8 cellular contexts compared by ENCODE assay signal in the genomic region with DNA sequence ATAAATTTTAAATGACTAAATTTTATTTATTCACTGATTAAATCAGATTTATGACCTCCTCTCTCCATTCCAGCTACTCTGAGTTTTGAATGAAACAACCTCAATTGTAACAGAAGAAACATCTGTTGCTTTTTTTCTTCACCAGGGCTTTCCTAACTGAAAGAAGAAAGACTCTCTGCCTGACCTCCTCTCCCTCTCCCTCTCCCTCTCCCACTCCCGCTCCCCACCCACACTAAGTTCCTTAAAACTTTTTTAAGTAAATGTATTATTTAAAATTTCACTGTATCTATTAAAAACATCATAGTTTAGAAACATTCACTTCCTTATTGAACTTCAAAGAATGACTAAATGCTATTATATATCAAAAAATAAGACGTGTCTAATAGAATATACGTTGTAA.
DNase-seq lines count a peak whose midpoint lies in the region; ATAC-seq and TF ChIP-seq lines count a peak whose summit lies in the region.

No MANE protein-coding gene starts in this region.

- H2BK15ac ChIP-seq in IMR-90 (ENCODE audit: low read depth, low read length) = no peak overlapping the region

- no peak overlapping the region for H2AK5ac ChIP-seq in IMR-90 (ENCODE audit: low read depth, low read length)

- H3K4me1 ChIP-seq in CD4-positive, alpha-beta memory T cell (ENCODE audit: insufficient read depth, low read length) = peaks cover 6% of the 10 kb centered on the region
- no peaks in the 10 kb centered on the region for H3K4me1 ChIP-seq in IMR-90 (ENCODE audit: control insufficient read depth, insufficient read depth, low read length)
- no peaks in the 10 kb centered on the region for H3K4me1 ChIP-seq in naive thymus-derived CD4-positive, alpha-beta T cell (ENCODE audit: control insufficient read depth in 2 of 2, insufficient read depth in 2 of 2, low read length in 2 of 2)

- peak overlapping the region in 1 of 7 donors; percentile 70 for H3K27ac Mint-ChIP-seq in CD4-positive, alpha-beta memory T cell
- H3K27ac Mint-ChIP-seq in naive thymus-derived CD4-positive, alpha-beta T cell = peak overlapping the region in 7 of 9 donors; percentile 21 to 84 (median 55)

- no peak for ATAC-seq in IMR-90 (ENCODE audit: low read depth)
- ATAC-seq in naive thymus-derived CD4-positive, alpha-beta T cell = no peak

- no peak overlapping the region for H3K27ac ChIP-seq in CD4-positive, alpha-beta memory T cell (ENCODE audit: low read depth, low read length)
- no peak overlapping the region for H3K27ac ChIP-seq in IMR-90 (ENCODE audit: insufficient read depth, low read length)
- peak overlapping the region; percentile 57 for H3K27ac ChIP-seq in naive thymus-derived CD4-positive, alpha-beta T cell (ENCODE audit: low read depth, low read length)

- no CpG with 5 or more reads among the region's 3 CpGs for WGBS in IMR-90 (ENCODE audit: extremely low coverage in 2 of 2, insufficient read length in 1 of 2), 2 experiments

- peak overlapping the region; percentile 62 to 81 (median 78) for H3K4me3 Mint-ChIP-seq in CD4-positive, alpha-beta memory T cell
- H3K4me3 Mint-ChIP-seq in naive thymus-derived CD4-positive, alpha-beta T cell = peak overlapping the region; percentile 81 to 93 (median 86)

- H3K79me1 ChIP-seq in IMR-90 (ENCODE audit: low read depth in 1 of 2, low read length in 2 of 2) = peaks cover 0 to 6% of the 10 kb centered on the region in 2 experiments; a peak in 1 of 4 replicates

- H3K4me1 Mint-ChIP-seq in CD4-positive, alpha-beta memory T cell = peaks cover 13 to 23% (median 16%) of the 10 kb centered on the region in 4 donors
- peaks cover 14 to 49% (median 47%) of the 10 kb centered on the region in 7 donors for H3K4me1 Mint-ChIP-seq in naive thymus-derived CD4-positive, alpha-beta T cell

- no peak overlapping the region for H3K18ac ChIP-seq in IMR-90 (ENCODE audit: low read depth, low read length)

- H3K36me3 Mint-ChIP-seq in CD4-positive, alpha-beta memory T cell = peaks cover 2 to 10% of the 10 kb centered on the region in 2 donors
- H3K36me3 Mint-ChIP-seq in naive thymus-derived CD4-positive, alpha-beta T cell = peaks cover 0 to 9% (median 2%) of the 10 kb centered on the region in 5 donors

- no peaks in the 10 kb centered on the region for H3K27me3 ChIP-seq in CD4-positive, alpha-beta memory T cell (ENCODE audit: insufficient read depth, low read length)
- H3K27me3 ChIP-seq in IMR-90 (ENCODE audit: control insufficient read depth, insufficient read depth, low read length) = no peaks in the 10 kb centered on the region
- no peaks in the 10 kb centered on the region for H3K27me3 ChIP-seq in naive thymus-derived CD4-positive, alpha-beta T cell (ENCODE audit: control insufficient read depth in 2 of 2, insufficient read depth in 2 of 2, low read length in 2 of 2)

- H3K4ac ChIP-seq in IMR-90 (ENCODE audit: low read depth, low read length) = no peak overlapping the region

- H3K14ac ChIP-seq in IMR-90 (replicated peaks; ENCODE audit: low read depth, low read length) = no peak overlapping the region

- H4K91ac ChIP-seq in IMR-90 (ENCODE audit: insufficient read depth, low read depth, low read length) = no peak overlapping the region

- no peak overlapping the region for H2BK20ac ChIP-seq in IMR-90 (ENCODE audit: low read depth, low read length)

- peak overlapping the region; percentile 79 for H3K4me2 ChIP-seq in IMR-90 (ENCODE audit: low read depth, low read length)

- H4K5ac ChIP-seq in IMR-90 (ENCODE audit: low read depth, low read length) = no peak overlapping the region

- H4K8ac ChIP-seq in IMR-90 (ENCODE audit: low read depth in 2 of 2, low read length in 2 of 2) = no peak overlapping the region; a peak in 1 of 4 replicates

- dilution Hi-C loops in IMR-90 (cut with HindIII; ENCODE audit: low sequenced_read_pairs, unreplicated experiment) = no loop called here

- intact Hi-C loops in CD4-positive, alpha-beta memory T cell (cut with micrococcal nuclease) = no loop called here
- intact Hi-C loops in IMR-90 (cut with micrococcal nuclease) = no loop called here
- intact Hi-C loops in naive thymus-derived CD4-positive, alpha-beta T cell (cut with micrococcal nuclease) = loop anchor here (5.0 to 10.0 kb wide), 7 partner anchors 152 to 975 kb away; a partner anchor contains a TSS

- no peak overlapping the region for H3K23ac ChIP-seq in IMR-90 (ENCODE audit: low read depth, low read length)

- BruUV-seq in IMR-90 (replicated peaks; lab: Mats Ljungman, UMichigan) = no TSS peak

- no peaks in the 10 kb centered on the region for H3K36me3 ChIP-seq in CD4-positive, alpha-beta memory T cell (ENCODE audit: insufficient read depth, low read length)
- H3K36me3 ChIP-seq in IMR-90 (ENCODE audit: control insufficient read depth, insufficient read depth, low read length) = no peaks in the 10 kb centered on the region
- H3K36me3 ChIP-seq in naive thymus-derived CD4-positive, alpha-beta T cell (ENCODE audit: control insufficient read depth in 2 of 3, insufficient read depth in 3 of 3, low read length in 3 of 3) = no peaks in the 10 kb centered on the region

- CTCF ChIA-PET in CD4-positive, alpha-beta memory T cell (lab: Charles Lee; ENCODE audit: partially characterized antibody) = interaction anchor here (0.9 kb wide), 1 partner anchor 56 kb away, joined by 3 read pairs; no protein-coding TSS in a partner anchor
- CTCF ChIA-PET in IMR-90 (lab: Yijun Ruan, JAX) = no interaction called here
- CTCF ChIA-PET in naive thymus-derived CD4-positive, alpha-beta T cell (lab: Charles Lee) = no interaction called here

- DNase-seq in CD4-positive, alpha-beta memory T cell = no peak
- DNase-seq in IMR-90 (no peak), cardiac fibroblast (ENCODE audit: low read depth in 2 of 2) (peak in 1 of 2 donors; percentile 10), NCI-H524 treated with DMSO at 0.1 percent for 48 hours (lab: John Stamatoyannopoulos, UW) (no peak), NCI-H128 (lab: John Stamatoyannopoulos, UW; ENCODE audit: unreplicated experiment) (no peak), inferior parietal cortex (ENCODE audit: extremely low spot score) (no peak), NCI-H345 treated with DMSO at 0.1 percent for 48 hours (lab: John Stamatoyannopoulos, UW; ENCODE audit: unreplicated experiment) (no peak)
- no peak for DNase-seq in naive thymus-derived CD4-positive, alpha-beta T cell

- H2AFZ ChIP-seq in IMR-90 (replicated peaks; ENCODE audit: low read length, poor library complexity) = no peak overlapping the region

- TF ChIP-seq CTCF in IMR-90 (conservative IDR thresholded peaks at IDR 0.05; ENCODE audit: low read depth, low read length) = no peak
- no peak for TF ChIP-seq CTCF in cardiac fibroblast (IDR thresholded peaks at IDR 0.05; ENCODE audit: low read depth, low read length)

- POLR2A ChIA-PET in CD4-positive, alpha-beta memory T cell (lab: Charles Lee; ENCODE audit: partially characterized antibody) = no interaction called here
- POLR2A ChIA-PET in IMR-90 (lab: Charles Lee; ENCODE audit: unreplicated experiment) = no interaction called here
- POLR2A ChIA-PET in naive thymus-derived CD4-positive, alpha-beta T cell (lab: Charles Lee) = interaction anchor here (0.6 kb wide), 1 partner anchor 13 kb away, joined by 3 read pairs; no protein-coding TSS in a partner anchor

- in situ Hi-C loops in IMR-90 (cut with MboI; ENCODE audit: low sequenced_read_pairs) = no loop called here

- TF ChIP-seq RAD21 in IMR-90 (IDR thresholded peaks at IDR 0.05; ENCODE audit: low read length) = no peak

- H3K9me3 ChIP-seq in CD4-positive, alpha-beta memory T cell (ENCODE audit: control insufficient read depth in 1 of 2, low read length in 2 of 2) = no peaks in the 10 kb centered on the region
- H3K9me3 ChIP-seq in IMR-90 (ENCODE audit: control insufficient read depth, insufficient read depth, low read length) = no peaks in the 10 kb centered on the region
- no peaks in the 10 kb centered on the region for H3K9me3 ChIP-seq in naive thymus-derived CD4-positive, alpha-beta T cell (ENCODE audit: control insufficient read depth in 2 of 3, low read length in 3 of 3)

- no peaks in the 10 kb centered on the region for H4K20me1 ChIP-seq in IMR-90 (ENCODE audit: insufficient read depth, low read length)

- TF ChIP-seq POLR2A in IMR-90 (IDR thresholded peaks at IDR 0.05; ENCODE audit: low read depth, low read length) = no peak

- no peaks in the 10 kb centered on the region for H3K27me3 Mint-ChIP-seq in CD4-positive, alpha-beta memory T cell
- no peaks in the 10 kb centered on the region for H3K27me3 Mint-ChIP-seq in naive thymus-derived CD4-positive, alpha-beta T cell

- H3K4me3 ChIP-seq in CD4-positive, alpha-beta memory T cell (ENCODE audit: low read length in 2 of 2) = no peak overlapping the region
- no peak overlapping the region; the same call in 1 of the 2 replicates for H3K4me3 ChIP-seq in IMR-90 (ENCODE audit: insufficient read depth, low read depth, low read length)
- peak overlapping the region; percentile 45 to 58 for H3K4me3 ChIP-seq in cardiac fibroblast (replicated peaks in 1 of 2; ENCODE audit: low read depth in 2 of 2, low read length in 2 of 2)
- peak overlapping the region; percentile 42 for H3K4me3 ChIP-seq in naive thymus-derived CD4-positive, alpha-beta T cell (ENCODE audit: low read length)

- H3K9ac ChIP-seq in IMR-90 (ENCODE audit: low read depth, low read length) = no peak overlapping the region

- H2BK120ac ChIP-seq in IMR-90 (ENCODE audit: low read depth, low read length) = no peak overlapping the region

- no peak overlapping the region for H2BK5ac ChIP-seq in IMR-90 (ENCODE audit: low read depth, low read length, poor library complexity, severe bottlenecking)

- no peaks in the 10 kb centered on the region for H3K9me1 ChIP-seq in IMR-90 (ENCODE audit: insufficient read depth, low read length)

- H3K56ac ChIP-seq in IMR-90 (ENCODE audit: extremely low read depth, insufficient read depth, low read length) = no peak overlapping the region

- H3K9me3 Mint-ChIP-seq in CD4-positive, alpha-beta memory T cell = no peaks in the 10 kb centered on the region
- H3K9me3 Mint-ChIP-seq in naive thymus-derived CD4-positive, alpha-beta T cell = no peaks in the 10 kb centered on the region

- H2AK9ac ChIP-seq in IMR-90 (replicated peaks; ENCODE audit: low read depth, low read length, poor library complexity) = no peak overlapping the region

TF ChIP-seq in IMR-90, 13 proteins besides CTCF, POLR2A, EP300 and RAD21 (continues in another document):
- no peak for TF ChIP-seq RCOR1 (IDR thresholded peaks at IDR 0.05; ENCODE audit: insufficient replicate concordance, low read length)
- no peak for TF ChIP-seq RFX5 (IDR thresholded peaks at IDR 0.05; ENCODE audit: low read depth, low read length)
- no peak for TF ChIP-seq NFE2L2 (IDR thresholded peaks at IDR 0.05; ENCODE audit: low read depth, low read length)
- no peak for TF ChIP-seq CEBPB (IDR thresholded peaks at IDR 0.05; ENCODE audit: low read depth, low read length)
- no peak for TF ChIP-seq MXI1 (IDR thresholded peaks at IDR 0.05; ENCODE audit: borderline replicate concordance, low read depth, low read length)

Comparison
In these comparisons a context has a peak if more than half of its experiments do, and no peak if none do; other contexts are left out.
1. H3K4me3 ChIP-seq: peak in cardiac fibroblast (2 of 2) and naive thymus-derived CD4-positive, alpha-beta T cell (single experiment); none in CD4-positive, alpha-beta memory T cell (0 of 2) and IMR-90 (single experiment).
2. intact Hi-C loops: an anchor here in naive thymus-derived CD4-positive, alpha-beta T cell (5.0 to 10.0 kb wide); none called in CD4-positive, alpha-beta memory T cell and IMR-90.